Comparison of ENCODE assay signal across 10 cellular contexts in genomic region chr13:25281193-25281936, GRCh38. TPM values are rescaled to one million over a fixed set of nuclear protein-coding genes. Genes with fewer than 3 reads are reported as not detected.
DNase-seq lines count a peak whose midpoint lies in the region; ATAC-seq lines count a peak whose summit lies in the region.
"Had no signal": no experiment of that assay in that cellular context is flagged by ENCODE, and none has a peak within 500 bp of the region (broad histone marks: within the 10 kb centered on the region; RNA-seq: fewer than 3 reads in every experiment).

No MANE protein-coding gene starts in this region.

- H3K27ac Mint-ChIP-seq in activated CD8-positive, alpha-beta T cell treated with anti-CD3 and anti-CD28 coated beads, Interleukin-2, amount 10 ng/mL, durations not matched to agents 7 days and 5 days = peak overlapping the region; percentile 81

- H3K4me1 Mint-ChIP-seq in activated CD8-positive, alpha-beta T cell treated with anti-CD3 and anti-CD28 coated beads, Interleukin-2, amount 10 ng/mL, durations not matched to agents 7 days and 5 days (ENCODE audit: low read depth) = peaks cover 65% of the 10 kb centered on the region

- peaks cover 26% of the 10 kb centered on the region for H3K36me3 Mint-ChIP-seq in activated CD8-positive, alpha-beta T cell treated with anti-CD3 and anti-CD28 coated beads, Interleukin-2, amount 10 ng/mL, durations not matched to agents 7 days and 5 days (ENCODE audit: low read depth)

- H3K27me3 Mint-ChIP-seq in activated CD8-positive, alpha-beta T cell treated with anti-CD3 and anti-CD28 coated beads, Interleukin-2, amount 10 ng/mL, durations not matched to agents 7 days and 5 days (ENCODE audit: low read depth) = no peaks in the 10 kb centered on the region

- CTCF ChIA-PET in activated CD8-positive, alpha-beta T cell treated with anti-CD3 and anti-CD28 coated beads, Interleukin-2, amount 10 ng/mL, durations not matched to agents 7 days and 5 days (lab: Charles Lee) = no interaction called here

- no peak overlapping the region for H3K4me3 Mint-ChIP-seq in activated CD8-positive, alpha-beta T cell treated with anti-CD3 and anti-CD28 coated beads, Interleukin-2, amount 10 ng/mL, durations not matched to agents 7 days and 5 days

- POLR2A ChIA-PET in activated CD8-positive, alpha-beta T cell treated with anti-CD3 and anti-CD28 coated beads, Interleukin-2, amount 10 ng/mL, durations not matched to agents 7 days and 5 days (lab: Charles Lee) = interaction anchor here (1.0 kb wide), 1 partner anchor 20 kb away, joined by 3 read pairs; the partner anchor contains the start of gene NUP58

- ATAC-seq in GM18520 (IDR thresholded peaks at IDR 0.05; ENCODE audit: unreplicated experiment) = peak; percentile 55
- ATAC-seq in HG02981 (IDR thresholded peaks at IDR 0.05; ENCODE audit: unreplicated experiment) = peak; percentile 66
- peak; percentile 58 for ATAC-seq in activated CD8-positive, alpha-beta T cell treated with anti-CD3 and anti-CD28 coated beads, Interleukin-2, amount 10 ng/mL, durations not matched to agents 7 days and 5 days

- DNase-seq in Ammon's horn (ENCODE audit: low spot score) (peak; percentile 17), DMS153 (lab: John Stamatoyannopoulos, UW) (no peak), NCI-H526 (lab: John Stamatoyannopoulos, UW) (no peak), GOT3 (lab: John Stamatoyannopoulos, UW) (no peak), HK-2 (ENCODE audit: unreplicated experiment) (no peak)
- DNase-seq in activated CD8-positive, alpha-beta T cell treated with anti-CD3 and anti-CD28 coated beads, Interleukin-2, amount 10 ng/mL, durations not matched to agents 7 days and 5 days = no peak
- DNase-seq: stimulated activated CD8-positive, alpha-beta memory T cell treated with anti-CD3 and anti-CD28 coated beads, Interleukin-4, amount 100 ng/mL, for 48 hours had no signal

- H3K9me3 Mint-ChIP-seq in activated CD8-positive, alpha-beta T cell treated with anti-CD3 and anti-CD28 coated beads, Interleukin-2, amount 10 ng/mL, durations not matched to agents 7 days and 5 days (ENCODE audit: insufficient read depth) = no peaks in the 10 kb centered on the region
- H3K9me3 Mint-ChIP-seq: brain had no signal

RNA-seq across cellular contexts. Expression of gene MTMR6, which starts 5.9 kb away (rescaled TPM):
- 10 to 100 TPM; 18.4 to 20.0 TPM for total RNA-seq in activated CD8-positive, alpha-beta T cell treated with anti-CD3 and anti-CD28 coated beads, Interleukin-2, amount 10 ng/mL, durations not matched to agents 7 days and 5 days

RNA-seq across cellular contexts. Expression of gene NUP58, which starts 20.1 kb away (rescaled TPM):
- 10 to 100 TPM; 85.6 to 91.0 TPM for total RNA-seq in activated CD8-positive, alpha-beta T cell treated with anti-CD3 and anti-CD28 coated beads, Interleukin-2, amount 10 ng/mL, durations not matched to agents 7 days and 5 days
